ENCODE assay signal across 1 cellular context in genomic region chr3:32781211-32781968, GRCh38.
A peak's percentile ranks its signal among the peaks of the same experiment; 100 is the strongest.
TF ChIP-seq lines count a peak whose summit lies in the region.

No MANE protein-coding gene starts in this region.

TF ChIP-seq in HepG2, 621 proteins besides CTCF, POLR2A, EP300 and RAD21 (continued from another document and continues in another):
- TF ChIP-seq MYPOP (CRISPR knock-in tag; IDR thresholded peaks at IDR 0.05) (peak; percentile 99), REST (IDR thresholded peaks at IDR 0.05; ENCODE audit: borderline replicate concordance in 1 of 2, low read depth in 1 of 2, low read length in 2 of 2) (0 out of 4 replicates have a peak, but pooled peaks of 1 of the 2 experiments have one; percentile 19), ZNF446 (CRISPR knock-in tag; IDR thresholded peaks at IDR 0.05) (0 out of 2 replicates have a peak, but pooled peaks have one; percentile 63), ZBTB7B (CRISPR knock-in tag; IDR thresholded peaks at IDR 0.05) (peak; percentile 94), MAFK (conservative IDR thresholded peaks at IDR 0.05 in 1 of 2, IDR thresholded peaks at IDR 0.05 in 1 of 2; ENCODE audit: low read length in 2 of 2) (no peak), ZNF614 (CRISPR knock-in tag; IDR thresholded peaks at IDR 0.05; ENCODE audit: borderline replicate concordance) (peak; percentile 74; the same call in 1 of the 2 replicates), FOXK1 (CRISPR knock-in tag; IDR thresholded peaks at IDR 0.05; ENCODE audit: borderline replicate concordance, low read depth) (peak; percentile 68; the same call in 1 of the 2 replicates), ZNF274 (CRISPR knock-in tag; IDR thresholded peaks at IDR 0.05) (peak; percentile 50), ZBTB49 (CRISPR knock-in tag; IDR thresholded peaks at IDR 0.05; ENCODE audit: borderline replicate concordance) (no peak), ESRRA (CRISPR knock-in tag; IDR thresholded peaks at IDR 0.05; ENCODE audit: low read depth) (peak; percentile 75), ZNF44 (CRISPR knock-in tag; IDR thresholded peaks at IDR 0.05) (no peak), KDM1A (CRISPR knock-in tag; IDR thresholded peaks at IDR 0.05) (no peak), DPF2 (CRISPR knock-in tag; IDR thresholded peaks at IDR 0.05; ENCODE audit: borderline replicate concordance, low read depth) (no peak), CHCHD3 (CRISPR knock-in tag; IDR thresholded peaks at IDR 0.05) (no peak), ZNF512 (CRISPR knock-in tag; IDR thresholded peaks at IDR 0.05) (no peak), ZBTB7A (CRISPR knock-in tag; IDR thresholded peaks at IDR 0.05) (no peak), MED8 (CRISPR knock-in tag; IDR thresholded peaks at IDR 0.05; ENCODE audit: insufficient replicate concordance) (peak; percentile 68), ZBTB37 (CRISPR knock-in tag; IDR thresholded peaks at IDR 0.05) (peak; percentile 24; the same call in 1 of the 2 replicates), ZNF124 (CRISPR knock-in tag; IDR thresholded peaks at IDR 0.05) (no peak), ZNF766 (CRISPR knock-in tag; IDR thresholded peaks at IDR 0.05; ENCODE audit: borderline replicate concordance) (peak; percentile 58; the same call in 1 of the 2 replicates), ZNF792 (CRISPR knock-in tag; IDR thresholded peaks at IDR 0.05) (peak; percentile 79; the same call in 1 of the 2 replicates), SCMH1 (CRISPR knock-in tag; IDR thresholded peaks at IDR 0.05; ENCODE audit: borderline replicate concordance) (no peak), HNF1B (CRISPR knock-in tag; IDR thresholded peaks at IDR 0.05) (peak; percentile 51; the same call in 1 of the 2 replicates), ZNF563 (CRISPR knock-in tag; IDR thresholded peaks at IDR 0.05) (peak; percentile 72), ZNF556 (CRISPR knock-in tag; IDR thresholded peaks at IDR 0.05; ENCODE audit: borderline replicate concordance) (peak; percentile 49; the same call in 1 of the 2 replicates), PRDM10 (CRISPR knock-in tag; IDR thresholded peaks at IDR 0.05; ENCODE audit: low read depth) (no peak), ZNF619 (CRISPR knock-in tag; IDR thresholded peaks at IDR 0.05) (0 out of 2 replicates have a peak, but pooled peaks have one; percentile 36), ZNF317 (CRISPR knock-in tag; IDR thresholded peaks at IDR 0.05) (peak; percentile 20; the same call in 1 of the 2 replicates), ZNF296 (CRISPR knock-in tag; conservative IDR thresholded peaks at IDR 0.05) (no peak), NPAS2 (CRISPR knock-in tag; IDR thresholded peaks at IDR 0.05; ENCODE audit: borderline replicate concordance) (no peak), ARNT (IDR thresholded peaks at IDR 0.05) (no peak), JUNB (CRISPR knock-in tag; IDR thresholded peaks at IDR 0.05; ENCODE audit: borderline replicate concordance) (no peak), SOX5 (CRISPR knock-in tag; IDR thresholded peaks at IDR 0.05; ENCODE audit: borderline replicate concordance) (peak; percentile 45; the same call in 1 of the 2 replicates), SRSF1 (optimal IDR thresholded peaks at IDR 0.05; ENCODE audit: low read depth, low read length) (peak; percentile 67), TAF1 (CRISPR knock-in tag; IDR thresholded peaks at IDR 0.05) (peak; percentile 46; the same call in 1 of the 2 replicates), ZNF282 (IDR thresholded peaks at IDR 0.05; ENCODE audit: partially characterized antibody) (no peak), HBP1 (CRISPR knock-in tag; IDR thresholded peaks at IDR 0.05; ENCODE audit: low read depth) (peak; percentile 70; the same call in 1 of the 2 replicates), ZSCAN12 (CRISPR knock-in tag; IDR thresholded peaks at IDR 0.05) (no peak), MTF2 (CRISPR knock-in tag; IDR thresholded peaks at IDR 0.05; ENCODE audit: borderline replicate concordance) (0 out of 2 replicates have a peak, but pooled peaks have one; percentile 76), CCAR2 (optimal IDR thresholded peaks at IDR 0.05; ENCODE audit: low read depth, low read length) (no peak), CAMTA2 (CRISPR knock-in tag; IDR thresholded peaks at IDR 0.05; ENCODE audit: borderline replicate concordance) (no peak), ZNF337 (CRISPR knock-in tag; IDR thresholded peaks at IDR 0.05; ENCODE audit: borderline replicate concordance, low read depth) (no peak), ZNF616 (CRISPR knock-in tag; IDR thresholded peaks at IDR 0.05; ENCODE audit: low read depth) (no peak), NFE2L1 (CRISPR knock-in tag; IDR thresholded peaks at IDR 0.05; ENCODE audit: borderline replicate concordance) (no peak), ZNF577 (CRISPR knock-in tag; IDR thresholded peaks at IDR 0.05; ENCODE audit: borderline replicate concordance, low read depth) (no peak), YEATS4 (CRISPR knock-in tag; IDR thresholded peaks at IDR 0.05; ENCODE audit: borderline replicate concordance) (peak; percentile 81; the same call in 1 of the 2 replicates), HNF4A (CRISPR knock-in tag; IDR thresholded peaks at IDR 0.05) (0 out of 2 replicates have a peak, but pooled peaks have one; percentile 31)
